In the genomic region with DNA sequence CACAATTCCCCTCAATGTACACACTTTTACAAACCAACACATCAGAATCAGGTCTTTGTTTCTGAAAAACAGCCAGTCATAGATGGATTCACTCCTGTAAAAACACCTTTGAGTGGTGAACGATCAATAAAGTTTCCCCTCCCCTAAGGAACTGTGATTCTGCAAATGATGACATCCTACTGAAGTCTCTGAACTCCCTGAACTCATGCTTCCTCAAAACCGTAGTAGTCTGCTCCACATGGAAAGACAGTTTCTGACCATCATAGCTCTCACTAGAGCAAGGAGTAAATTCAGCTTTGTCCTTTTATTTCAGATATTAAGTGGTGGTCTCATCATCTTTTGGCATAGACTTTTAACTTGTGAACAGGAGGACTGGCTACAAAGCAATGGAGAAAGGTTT, we compare ENCODE assay signal across 38 cellular contexts.
"Had no signal": no experiment of that assay in that cellular context is flagged by ENCODE, and none has a peak within 500 bp of the region (broad histone marks: within the 10 kb centered on the region; RNA-seq: fewer than 3 reads in every experiment).

No MANE protein-coding gene starts in this region.

- DNase-seq: activated CD4-positive, alpha-beta memory T cell treated with anti-CD3 and anti-CD28 coated beads, Interleukin-2, amount 10 ng/mL, durations not matched to agents 7 days and 5 days; activated CD4-positive, alpha-beta T cell treated with anti-CD3 and anti-CD28 coated beads for 1 hour; activated CD4-positive, alpha-beta T cell treated with anti-CD3 and anti-CD28 coated beads for 48 hours; activated CD4-positive, alpha-beta T cell treated with anti-CD3 and anti-CD28 coated beads, Interleukin-2, amount 10 ng/mL, durations not matched to agents 7 days and 5 days; activated CD4-positive, alpha-beta T cell treated with anti-CD3 and anti-CD28 coated beads, Interleukin-2, amount 50 U/mL, for 48 hours; activated CD4-positive, CD25-positive, alpha-beta regulatory T cell; activated CD8-positive, alpha-beta memory T cell treated with anti-CD3 and anti-CD28 coated beads for 24 hours; activated CD8-positive, alpha-beta memory T cell treated with anti-CD3 and anti-CD28 coated beads, Interleukin-2, amount 10 ng/mL, durations not matched to agents 7 days and 5 days; activated CD8-positive, alpha-beta memory T cell treated with anti-CD3 and anti-CD28 coated beads, Interleukin-2, amount 50 U/mL, for 48 hours; activated CD8-positive, alpha-beta T cell treated with anti-CD3 and anti-CD28 coated beads, Interleukin-2, amount 10 ng/mL, durations not matched to agents 7 days and 5 days; activated effector memory CD4-positive, alpha-beta T cell treated with Interleukin-2 at 50 U/mL for 16 hours; activated gamma-delta T cell; activated naive CD4-positive, alpha-beta T cell treated with anti-CD3 and anti-CD28 coated beads, Interleukin-2, amount 10 ng/mL, durations not matched to agents 7 days and 5 days; activated naive CD4-positive, alpha-beta T cell treated with Interleukin-2 at 50 U/mL for 16 hours; activated naive CD8-positive, alpha-beta T cell treated with anti-CD3 and anti-CD28 coated beads, Interleukin-2, amount 10 ng/mL, durations not matched to agents 7 days and 5 days; activated naive CD8-positive, alpha-beta T cell treated with anti-CD3 and anti-CD28 coated beads, Interleukin-2, amount 50 U/mL, for 24 hours; activated T-cell treated with anti-CD3 and anti-CD28 coated beads, Interleukin-2, amount 50 U/mL, for 24 hours; activated T-cell treated with anti-CD3 and anti-CD28 coated beads, Interleukin-2, amount 50 U/mL, for 48 hours; amygdala; anterior cingulate cortex; cerebellar nuclear complex; T-helper 1 cell; T-helper 2 cell; T-helper 9 cell; WERI-Rb-1 had no signal

- ATAC-seq: activated CD4-positive, alpha-beta T cell treated with anti-CD3 and anti-CD28 coated beads for 36 hours; activated CD4-positive, CD25-positive, alpha-beta regulatory T cell treated with anti-CD3 and anti-CD28 coated beads, Interleukin-2, amount 50 U/mL, for 24 hours; activated CD8-positive, alpha-beta memory T cell treated with anti-CD3 and anti-CD28 coated beads, Interleukin-2, amount 10 ng/mL, durations not matched to agents 7 days and 5 days; activated CD8-positive, alpha-beta T cell treated with anti-CD3 and anti-CD28 coated beads, Interleukin-2, amount 10 ng/mL, durations not matched to agents 7 days and 5 days; activated naive CD8-positive, alpha-beta T cell treated with anti-CD3 and anti-CD28 coated beads, Interleukin-2, amount 50 U/mL, for 24 hours; WTC11 had no signal

- H3K4me1 ChIP-seq: ascending aorta had no signal

- H3K4me1 Mint-ChIP-seq: activated naive CD4-positive, alpha-beta T cell treated with anti-CD3 and anti-CD28 coated beads, Interleukin-2, amount 10 ng/mL, durations not matched to agents 7 days and 5 days; activated naive CD8-positive, alpha-beta T cell treated with anti-CD3 and anti-CD28 coated beads, Interleukin-2, amount 10 ng/mL, durations not matched to agents 7 days and 5 days; brain; central memory CD8-positive, alpha-beta T cell had no signal

- H3K9me3 Mint-ChIP-seq: central memory CD8-positive, alpha-beta T cell had no signal

- H3K27ac ChIP-seq: ascending aorta, cardiac muscle cell, WERI-Rb-1 had no signal

- H3K27me3 ChIP-seq: ascending aorta, cardiac muscle cell had no signal

- H3K4me3 ChIP-seq: ascending aorta, cardiac muscle cell had no signal

- H3K4me3 Mint-ChIP-seq: activated CD4-positive, alpha-beta memory T cell treated with anti-CD3 and anti-CD28 coated beads, Interleukin-2, amount 10 ng/mL, durations not matched to agents 7 days and 5 days; activated CD4-positive, alpha-beta T cell treated with anti-CD3 and anti-CD28 coated beads for 36 hours; activated CD4-positive, alpha-beta T cell treated with anti-CD3 and anti-CD28 coated beads, Interleukin-2, amount 10 ng/mL, durations not matched to agents 7 days and 5 days; activated CD8-positive, alpha-beta memory T cell treated with anti-CD3 and anti-CD28 coated beads, Interleukin-2, amount 10 ng/mL, durations not matched to agents 7 days and 5 days; activated CD8-positive, alpha-beta T cell treated with anti-CD3 and anti-CD28 coated beads, Interleukin-2, amount 10 ng/mL, durations not matched to agents 7 days and 5 days; activated naive CD4-positive, alpha-beta T cell treated with anti-CD3 and anti-CD28 coated beads, Interleukin-2, amount 10 ng/mL, durations not matched to agents 7 days and 5 days; activated naive CD4-positive, alpha-beta T cell treated with anti-CD3 and anti-CD28 coated beads, Interleukin-2, amount 50 U/mL, for 24 hours; activated naive CD8-positive, alpha-beta T cell; activated naive CD8-positive, alpha-beta T cell treated with anti-CD3 and anti-CD28 coated beads, Interleukin-2, amount 10 ng/mL, durations not matched to agents 7 days and 5 days; activated naive CD8-positive, alpha-beta T cell treated with anti-CD3 and anti-CD28 coated beads, Interleukin-2, amount 50 U/mL, for 24 hours; activated T-cell treated with anti-CD3 and anti-CD28 coated beads, Interleukin-2, amount 50 U/mL, for 24 hours; brain; central memory CD8-positive, alpha-beta T cell; T-helper 1 cell treated with Interleukin-12 subunit alpha and Interleukin-12 subunit beta and Interleukin-4 antibody, amounts not matched to agents 30 μg/mL and 1 μg/mL, for 36 hours; T-helper 2 cell treated with Interferon-gamma antibody and Interleukin-4, amounts not matched to agents 5 μg/mL and 100 μg/mL, for 36 hours; WTC11 had no signal

- H3K27me3 Mint-ChIP-seq: activated CD4-positive, alpha-beta memory T cell treated with anti-CD3 and anti-CD28 coated beads, Interleukin-2, amount 10 ng/mL, durations not matched to agents 7 days and 5 days; activated CD4-positive, alpha-beta T cell treated with anti-CD3 and anti-CD28 coated beads for 36 hours; activated CD4-positive, alpha-beta T cell treated with anti-CD3 and anti-CD28 coated beads, Interleukin-2, amount 10 ng/mL, durations not matched to agents 7 days and 5 days; activated CD8-positive, alpha-beta memory T cell treated with anti-CD3 and anti-CD28 coated beads, Interleukin-2, amount 10 ng/mL, durations not matched to agents 7 days and 5 days; activated naive CD4-positive, alpha-beta T cell treated with anti-CD3 and anti-CD28 coated beads, Interleukin-2, amount 10 ng/mL, durations not matched to agents 7 days and 5 days; activated naive CD4-positive, alpha-beta T cell treated with anti-CD3 and anti-CD28 coated beads, Interleukin-2, amount 50 U/mL, for 24 hours; activated naive CD8-positive, alpha-beta T cell; activated naive CD8-positive, alpha-beta T cell treated with anti-CD3 and anti-CD28 coated beads, Interleukin-2, amount 10 ng/mL, durations not matched to agents 7 days and 5 days; activated naive CD8-positive, alpha-beta T cell treated with anti-CD3 and anti-CD28 coated beads, Interleukin-2, amount 50 U/mL, for 24 hours; activated T-cell treated with anti-CD3 and anti-CD28 coated beads, Interleukin-2, amount 50 U/mL, for 24 hours; brain; central memory CD8-positive, alpha-beta T cell had no signal

- H3K36me3 ChIP-seq: ascending aorta, cardiac muscle cell, WERI-Rb-1 had no signal

- H3K9me3 ChIP-seq: ascending aorta had no signal

- FAIRE-seq: bronchial epithelial cell had no signal

- H3K27ac Mint-ChIP-seq: activated CD4-positive, alpha-beta memory T cell treated with anti-CD3 and anti-CD28 coated beads, Interleukin-2, amount 10 ng/mL, durations not matched to agents 7 days and 5 days; activated CD4-positive, alpha-beta T cell treated with anti-CD3 and anti-CD28 coated beads for 36 hours; activated CD4-positive, alpha-beta T cell treated with anti-CD3 and anti-CD28 coated beads, Interleukin-2, amount 10 ng/mL, durations not matched to agents 7 days and 5 days; activated CD8-positive, alpha-beta memory T cell treated with anti-CD3 and anti-CD28 coated beads, Interleukin-2, amount 10 ng/mL, durations not matched to agents 7 days and 5 days; activated CD8-positive, alpha-beta T cell treated with anti-CD3 and anti-CD28 coated beads, Interleukin-2, amount 10 ng/mL, durations not matched to agents 7 days and 5 days; activated naive CD4-positive, alpha-beta T cell treated with anti-CD3 and anti-CD28 coated beads, Interleukin-2, amount 10 ng/mL, durations not matched to agents 7 days and 5 days; activated naive CD4-positive, alpha-beta T cell treated with anti-CD3 and anti-CD28 coated beads, Interleukin-2, amount 50 U/mL, for 24 hours; activated naive CD8-positive, alpha-beta T cell; activated naive CD8-positive, alpha-beta T cell treated with anti-CD3 and anti-CD28 coated beads, Interleukin-2, amount 10 ng/mL, durations not matched to agents 7 days and 5 days; activated naive CD8-positive, alpha-beta T cell treated with anti-CD3 and anti-CD28 coated beads, Interleukin-2, amount 50 U/mL, for 24 hours; activated T-cell treated with anti-CD3 and anti-CD28 coated beads, Interleukin-2, amount 50 U/mL, for 24 hours; activated T-helper 2 cell treated with anti-CD3 and anti-CD28 coated beads, Interferon-gamma antibody, Interleukin-2, Interleukin-4, amounts not matched to agents 10 μg/mL and 5 μg/mL and 100 μg/mL, durations not matched to agents 14 hours and 24 hours and 36 hours; brain; T-helper 1 cell treated with Interleukin-12 subunit alpha and Interleukin-12 subunit beta and Interleukin-4 antibody, amounts not matched to agents 30 μg/mL and 1 μg/mL, for 36 hours; T-helper 2 cell treated with Interferon-gamma antibody and Interleukin-4, amounts not matched to agents 5 μg/mL and 100 μg/mL, for 36 hours; WTC11 had no signal
